Comparison of ENCODE assay signal across 13 cellular contexts in genomic region chr10:31299119-31299518, GRCh38. TPM values are rescaled to one million over a fixed set of nuclear protein-coding genes. Genes with fewer than 3 reads are reported as not detected.
DNase-seq lines count a peak whose midpoint lies in the region; ATAC-seq and TF ChIP-seq lines count a peak whose summit lies in the region.
"Had no signal": no experiment of that assay in that cellular context is flagged by ENCODE, and none has a peak within 500 bp of the region (broad histone marks: within the 10 kb centered on the region; RNA-seq: fewer than 3 reads in every experiment).

No MANE protein-coding gene starts in this region.

- no peak for TF ChIP-seq EP300 in gastroesophageal sphincter (IDR thresholded peaks at IDR 0.05)

- no peak for ATAC-seq in gastroesophageal sphincter
- ATAC-seq: pancreas had no signal

- H3K27ac ChIP-seq in testis (no peak overlapping the region), gastroesophageal sphincter (no peak overlapping the region)
- H3K27ac ChIP-seq: pancreas, suprapubic skin had no signal

- intact Hi-C loops in testis (cut with DNase I; ENCODE audit: low total_unique reads): no loop called here

- no peak overlapping the region for H3K4me3 ChIP-seq in GM12865 (ENCODE audit: low read depth, low read length)
- H3K4me3 ChIP-seq in fibroblast of pulmonary artery (replicated peaks; ENCODE audit: low read depth, low read length): no peak overlapping the region
- H3K4me3 ChIP-seq in testis: no peak overlapping the region
- no peak overlapping the region for H3K4me3 ChIP-seq in gastroesophageal sphincter
- H3K4me3 ChIP-seq: pancreas, suprapubic skin had no signal

- WGBS in testis, 2 donors: 71 to 81% methylated on average over 1 of the region's 1 CpG
- 60 to 67% methylated on average over 1 of the region's 1 CpG for WGBS in gastroesophageal sphincter (ENCODE audit: low coverage in 1 of 2), 2 donors

- H3K4me1 ChIP-seq in testis (no peaks in the 10 kb centered on the region), gastroesophageal sphincter (no peaks in the 10 kb centered on the region)
- H3K4me1 ChIP-seq: pancreas, suprapubic skin had no signal

- DNase-seq in NCI-H1436 treated with DMSO at 0.1 percent for 48 hours (lab: John Stamatoyannopoulos, UW): peak; percentile 19
- no peak for DNase-seq in NCI-H1436 (lab: John Stamatoyannopoulos, UW)
- DNase-seq in GM12865 (ENCODE audit: low read depth): peak; percentile 26
- peak; percentile 31 for DNase-seq in RPMI8226
- peak; percentile 27 for DNase-seq in fibroblast of pulmonary artery (ENCODE audit: low read depth)
- DNase-seq in testis: no peak
- no peak for DNase-seq in COLO829 (ENCODE audit: low spot score)
- DNase-seq: 8988T, amygdala, foreskin melanocyte, pancreas had no signal

- TF ChIP-seq CTCF in GM12865 (IDR thresholded peaks at IDR 0.05; ENCODE audit: insufficient read depth, low read depth, low read length, missing control alignments) (no peak), fibroblast of pulmonary artery (IDR thresholded peaks at IDR 0.05; ENCODE audit: low read length, missing control alignments) (no peak), testis (IDR thresholded peaks at IDR 0.05) (no peak), gastroesophageal sphincter (IDR thresholded peaks at IDR 0.05) (no peak)

- H3K36me3 ChIP-seq in testis (ENCODE audit: low read depth, missing control alignments) (no peaks in the 10 kb centered on the region), gastroesophageal sphincter (no peaks in the 10 kb centered on the region)
- H3K36me3 ChIP-seq: pancreas, suprapubic skin had no signal

- H3K9me3 ChIP-seq in testis (no peaks in the 10 kb centered on the region), gastroesophageal sphincter (no peaks in the 10 kb centered on the region)
- H3K9me3 ChIP-seq: pancreas, suprapubic skin had no signal

- H3K27me3 ChIP-seq in testis (no peaks in the 10 kb centered on the region), gastroesophageal sphincter (no peaks in the 10 kb centered on the region)
- H3K27me3 ChIP-seq: pancreas, suprapubic skin had no signal

- TF ChIP-seq POLR2A in testis (IDR thresholded peaks at IDR 0.05): no peak
- no peak for TF ChIP-seq POLR2A in gastroesophageal sphincter (IDR thresholded peaks at IDR 0.05)

RNA-seq across cellular contexts. Expression of gene ZEB1, which starts 19.9 kb away (rescaled TPM):
- total RNA-seq in testis (10 to 100 TPM; 26.3 to 35.9 TPM), gastroesophageal sphincter (100 to 1,000 TPM; 191 to 219 (median 198) TPM)
- 22.2 TPM for polyA plus RNA-seq in testis (ENCODE audit: insufficient read depth, low read depth, low replicate concordance)

Comparison
In these comparisons a context has a peak if more than half of its experiments do, and no peak if none do; other contexts are left out.
1. DNase-seq: peak in NCI-H1436 treated with DMSO at 0.1 percent for 48 hours (single experiment), GM12865 (single experiment), RPMI8226 (single experiment) and fibroblast of pulmonary artery (single experiment); none in NCI-H1436 (single experiment), testis (single experiment) and COLO829 (single experiment).
2. RNA of gene ZEB1, which starts 19.9 kb away (total RNA-seq): 191 to 219 TPM in gastroesophageal sphincter; 26.3 to 35.9 TPM in testis; every median in the first group is over 4 times any median in the second.